ENCODE assay signal across 1 cellular context in genomic region chr3:126972866-126973265, GRCh38.
TF ChIP-seq lines count a peak whose summit lies in the region.

No MANE protein-coding gene starts in this region.

TF ChIP-seq in WTC11, 78 proteins besides CTCF, POLR2A, EP300 and RAD21 (continued from another document):
- TF ChIP-seq ZNF425 (CRISPR knock-in tag; conservative IDR thresholded peaks at IDR 0.05) (no peak), NR2C2 (CRISPR knock-in tag; IDR thresholded peaks at IDR 0.05) (no peak), KAT7 (CRISPR knock-in tag; IDR thresholded peaks at IDR 0.05; ENCODE audit: borderline replicate concordance) (no peak), SMAD3 (CRISPR knock-in tag; IDR thresholded peaks at IDR 0.05; ENCODE audit: borderline replicate concordance) (no peak), ATF1 (CRISPR knock-in tag; IDR thresholded peaks at IDR 0.05) (no peak), ATF6 (CRISPR knock-in tag; IDR thresholded peaks at IDR 0.05) (no peak), E2F4 (CRISPR knock-in tag; IDR thresholded peaks at IDR 0.05; ENCODE audit: borderline replicate concordance, low read depth) (no peak), FOXP1 (CRISPR knock-in tag; IDR thresholded peaks at IDR 0.05; ENCODE audit: borderline replicate concordance) (no peak), SP1 (CRISPR knock-in tag; conservative IDR thresholded peaks at IDR 0.05) (no peak), CREM (CRISPR knock-in tag; IDR thresholded peaks at IDR 0.05) (no peak), PREB (CRISPR knock-in tag; IDR thresholded peaks at IDR 0.05; ENCODE audit: borderline replicate concordance) (no peak), ZNF263 (CRISPR knock-in tag; IDR thresholded peaks at IDR 0.05; ENCODE audit: low read depth) (no peak), SMAD4 (CRISPR knock-in tag; IDR thresholded peaks at IDR 0.05) (no peak), ZNF512 (CRISPR knock-in tag; IDR thresholded peaks at IDR 0.05; ENCODE audit: borderline replicate concordance) (no peak), ESRRA (CRISPR knock-in tag; IDR thresholded peaks at IDR 0.05; ENCODE audit: borderline replicate concordance) (no peak)
